ENCODE assay signal across 2 cellular contexts in the genomic region with DNA sequence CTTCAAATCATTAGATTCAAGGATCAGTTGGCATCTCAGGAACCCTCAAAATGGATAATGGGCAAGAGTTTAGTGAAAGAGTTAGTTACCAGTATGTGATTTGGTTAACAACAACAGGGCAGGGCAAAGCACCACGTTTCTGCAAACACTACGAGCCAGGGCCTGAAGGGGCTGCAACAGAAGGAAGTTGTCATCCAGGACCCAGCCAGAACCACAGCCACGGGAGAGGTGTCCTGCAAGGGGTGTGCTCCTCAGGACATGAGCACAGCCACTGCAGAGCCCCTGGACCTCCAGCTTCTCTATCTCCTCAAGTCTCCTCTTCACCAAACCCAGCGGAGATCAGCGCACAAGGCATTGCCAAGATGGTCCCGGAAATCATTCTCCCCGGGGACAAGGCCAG.
TF ChIP-seq lines count a peak whose summit lies in the region.

No MANE protein-coding gene starts in this region.

TF ChIP-seq in IMR-90, 13 proteins besides CTCF, POLR2A, EP300 and RAD21:
- TF ChIP-seq NFE2L2 (IDR thresholded peaks at IDR 0.05; ENCODE audit: low read depth, low read length) (no peak), MXI1 (IDR thresholded peaks at IDR 0.05; ENCODE audit: borderline replicate concordance, low read depth, low read length) (no peak), RFX5 (IDR thresholded peaks at IDR 0.05; ENCODE audit: low read depth, low read length) (no peak), RCOR1 (IDR thresholded peaks at IDR 0.05; ENCODE audit: insufficient replicate concordance, low read length) (no peak), CHD1 (IDR thresholded peaks at IDR 0.05; ENCODE audit: low read depth, low read length) (no peak), BHLHE40 (IDR thresholded peaks at IDR 0.05; ENCODE audit: low read depth, low read length) (no peak), MAZ (IDR thresholded peaks at IDR 0.05; ENCODE audit: borderline replicate concordance, low read depth, low read length) (no peak), CEBPB (IDR thresholded peaks at IDR 0.05; ENCODE audit: low read depth, low read length) (no peak), MAFK (IDR thresholded peaks at IDR 0.05; ENCODE audit: low read depth, low read length) (no peak), FOS (IDR thresholded peaks at IDR 0.05; ENCODE audit: low read depth, low read length) (no peak), SMC3 (IDR thresholded peaks at IDR 0.05; ENCODE audit: low read depth, low read length) (no peak)
- TF ChIP-seq, protein P1, sequence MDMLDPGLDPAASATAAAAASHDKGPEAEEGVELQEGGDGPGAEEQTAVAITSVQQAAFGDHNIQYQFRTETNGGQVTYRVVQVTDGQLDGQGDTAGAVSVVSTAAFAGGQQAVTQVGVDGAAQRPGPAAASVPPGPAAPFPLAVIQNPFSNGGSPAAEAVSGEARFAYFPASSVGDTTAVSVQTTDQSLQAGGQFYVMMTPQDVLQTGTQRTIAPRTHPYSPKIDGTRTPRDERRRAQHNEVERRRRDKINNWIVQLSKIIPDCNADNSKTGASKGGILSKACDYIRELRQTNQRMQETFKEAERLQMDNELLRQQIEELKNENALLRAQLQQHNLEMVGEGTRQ (IDR thresholded peaks at IDR 0.05; ENCODE audit: low read depth, low read length) = no peak
- TF ChIP-seq, protein P2, sequence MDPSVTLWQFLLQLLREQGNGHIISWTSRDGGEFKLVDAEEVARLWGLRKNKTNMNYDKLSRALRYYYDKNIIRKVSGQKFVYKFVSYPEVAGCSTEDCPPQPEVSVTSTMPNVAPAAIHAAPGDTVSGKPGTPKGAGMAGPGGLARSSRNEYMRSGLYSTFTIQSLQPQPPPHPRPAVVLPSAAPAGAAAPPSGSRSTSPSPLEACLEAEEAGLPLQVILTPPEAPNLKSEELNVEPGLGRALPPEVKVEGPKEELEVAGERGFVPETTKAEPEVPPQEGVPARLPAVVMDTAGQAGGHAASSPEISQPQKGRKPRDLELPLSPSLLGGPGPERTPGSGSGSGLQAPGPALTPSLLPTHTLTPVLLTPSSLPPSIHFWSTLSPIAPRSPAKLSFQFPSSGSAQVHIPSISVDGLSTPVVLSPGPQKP (IDR thresholded peaks at IDR 0.05; ENCODE audit: borderline replicate concordance, low read depth, low read length) = no peak

TF ChIP-seq in H1, 55 proteins besides CTCF, POLR2A, EP300 and RAD21:
- TF ChIP-seq SP4 (IDR thresholded peaks at IDR 0.05; ENCODE audit: low read length) (no peak), CHD1 (IDR thresholded peaks at IDR 0.05; ENCODE audit: low read depth, low read length) (no peak), SAP30 (IDR thresholded peaks at IDR 0.05; ENCODE audit: insufficient read depth, insufficient replicate concordance, low read length) (no peak), RXRA (IDR thresholded peaks at IDR 0.05; ENCODE audit: insufficient read depth, low read depth, low read length) (no peak), SRF (IDR thresholded peaks at IDR 0.05; ENCODE audit: low read depth, low read length) (no peak), SP1 (IDR thresholded peaks at IDR 0.05; ENCODE audit: low read depth, low read length) (no peak), SUZ12 (IDR thresholded peaks at IDR 0.05; ENCODE audit: low read length) (no peak), EGR1 (IDR thresholded peaks at IDR 0.05; ENCODE audit: borderline replicate concordance, low read depth, low read length) (no peak), TCF12 (IDR thresholded peaks at IDR 0.05; ENCODE audit: low read depth, low read length) (no peak), CEBPB (IDR thresholded peaks at IDR 0.05; ENCODE audit: low read depth, low read length) (no peak), JUN (IDR thresholded peaks at IDR 0.05; ENCODE audit: low read depth, low read length) (no peak), HDAC2 (IDR thresholded peaks at IDR 0.05; ENCODE audit: borderline replicate concordance in 1 of 2, low read depth in 2 of 2, low read length in 2 of 2) (no peak), HDAC6 (IDR thresholded peaks at IDR 0.05; ENCODE audit: low read depth, low read length) (no peak), PHF8 (conservative IDR thresholded peaks at IDR 0.05; ENCODE audit: low read depth, low read length) (no peak), RBBP5 (IDR thresholded peaks at IDR 0.05; ENCODE audit: borderline replicate concordance, low read depth, low read length) (no peak), CHD2 (IDR thresholded peaks at IDR 0.05; ENCODE audit: low read length) (no peak), SIN3A (conservative IDR thresholded peaks at IDR 0.05 in 1 of 2, IDR thresholded peaks at IDR 0.05 in 1 of 2; ENCODE audit: low read depth in 1 of 2, low read length in 2 of 2) (no peak), CBX5 (IDR thresholded peaks at IDR 0.05; ENCODE audit: low read depth, low read length) (no peak), JUND (IDR thresholded peaks at IDR 0.05; ENCODE audit: low read length) (no peak)
- TF ChIP-seq, protein P3, sequence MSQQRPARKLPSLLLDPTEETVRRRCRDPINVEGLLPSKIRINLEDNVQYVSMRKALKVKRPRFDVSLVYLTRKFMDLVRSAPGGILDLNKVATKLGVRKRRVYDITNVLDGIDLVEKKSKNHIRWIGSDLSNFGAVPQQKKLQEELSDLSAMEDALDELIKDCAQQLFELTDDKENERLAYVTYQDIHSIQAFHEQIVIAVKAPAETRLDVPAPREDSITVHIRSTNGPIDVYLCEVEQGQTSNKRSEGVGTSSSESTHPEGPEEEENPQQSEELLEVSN (IDR thresholded peaks at IDR 0.05) = no peak
